Comparison of ENCODE assay signal across 9 cellular contexts in the genomic region with DNA sequence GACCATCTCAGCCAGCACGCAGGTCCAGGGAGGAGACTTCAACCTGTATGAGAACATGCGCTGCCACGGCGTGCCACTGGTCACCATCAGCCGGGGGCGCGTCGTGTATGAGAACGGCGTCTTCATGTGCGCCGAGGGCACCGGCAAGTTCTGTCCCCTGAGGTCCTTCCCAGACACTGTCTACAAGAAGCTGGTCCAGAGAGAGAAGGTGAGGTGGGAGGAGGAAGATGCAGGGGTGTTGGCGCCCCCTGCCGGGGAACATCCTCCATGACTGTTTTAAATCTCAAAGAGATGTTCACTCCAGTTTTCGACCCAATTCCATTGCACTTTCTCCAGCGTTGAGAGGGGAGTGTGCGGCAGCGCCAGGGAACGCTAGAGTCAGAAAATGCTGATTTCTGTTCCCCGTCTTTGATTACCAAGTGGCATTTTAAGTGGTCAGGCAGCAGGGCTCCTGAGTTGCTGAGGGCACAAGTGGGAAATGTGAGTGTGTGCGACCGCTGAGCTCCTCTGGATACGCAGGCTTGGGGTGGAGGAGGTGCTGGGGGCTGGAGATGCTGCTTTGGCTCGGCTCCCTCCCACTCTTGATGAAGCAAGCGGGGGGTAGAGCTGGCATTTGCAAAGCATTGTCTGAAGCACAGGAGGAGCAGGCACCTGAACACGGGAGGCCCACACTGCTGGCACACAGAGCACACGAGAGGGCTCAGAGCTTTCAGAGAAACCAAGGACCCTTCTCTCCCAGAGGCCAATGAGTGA. TPM values are rescaled to one million over a fixed set of nuclear protein-coding genes. Genes with fewer than 3 reads are reported as not detected.
DNase-seq lines count a peak whose midpoint lies in the region; ATAC-seq, FAIRE-seq and TF ChIP-seq lines count a peak whose summit lies in the region.
"Had no signal": no experiment of that assay in that cellular context is flagged by ENCODE, and none has a peak within 500 bp of the region (broad histone marks: within the 10 kb centered on the region; RNA-seq: fewer than 3 reads in every experiment).

No MANE protein-coding gene starts in this region.

- H3K36me3 ChIP-seq in CD8-positive, alpha-beta memory T cell (ENCODE audit: insufficient read depth, low read length) = no peaks in the 10 kb centered on the region
- no peaks in the 10 kb centered on the region for H3K36me3 ChIP-seq in pancreas
- H3K36me3 ChIP-seq in upper lobe of left lung = no peaks in the 10 kb centered on the region

- no peak for FAIRE-seq in pancreas (lab: Jason Lieb, UNC)

- CTCF ChIA-PET in CD8-positive, alpha-beta memory T cell (lab: Charles Lee) = interaction anchor here (0.9 to 6.6 kb wide), 6 partner anchors 10 to 96 kb away, joined by 3 to 35 read pairs (median 4); partner anchors contain the start of gene DPYSL5

- H3K9me3 ChIP-seq in CD8-positive, alpha-beta memory T cell (ENCODE audit: low read length) = no peaks in the 10 kb centered on the region
- no peaks in the 10 kb centered on the region for H3K9me3 ChIP-seq in pancreas
- no peaks in the 10 kb centered on the region for H3K9me3 ChIP-seq in upper lobe of left lung

- peak overlapping the region in 1 of 8 donors; percentile 61 for H3K27ac Mint-ChIP-seq in CD8-positive, alpha-beta memory T cell

- H3K27ac ChIP-seq in CD8-positive, alpha-beta memory T cell (ENCODE audit: low read depth, low read length) = no peak overlapping the region
- no peak overlapping the region for H3K27ac ChIP-seq in HL-60 (replicated peaks)
- no peak overlapping the region for H3K27ac ChIP-seq in pancreas
- no peak overlapping the region for H3K27ac ChIP-seq in upper lobe of left lung
- H3K27ac ChIP-seq: SK-N-MC had no signal

- TF ChIP-seq POLR2A in upper lobe of left lung (IDR thresholded peaks at IDR 0.05) = no peak

- H3K9me3 Mint-ChIP-seq in CD8-positive, alpha-beta memory T cell = no peaks in the 10 kb centered on the region

- TF ChIP-seq CTCF in HL-60 (IDR thresholded peaks at IDR 0.05; ENCODE audit: insufficient read depth, low read length) (peak; percentile 71), pancreas (IDR thresholded peaks at IDR 0.05) (peak; percentile 72 to 86 (median 82)), upper lobe of left lung (IDR thresholded peaks at IDR 0.05) (peak; percentile 56 to 81 (median 75))

- no peaks in the 10 kb centered on the region for H3K27me3 ChIP-seq in CD8-positive, alpha-beta memory T cell (ENCODE audit: insufficient read depth, low read length, poor library complexity, severe bottlenecking)
- H3K27me3 ChIP-seq in HL-60 (ENCODE audit: insufficient read depth, poor library complexity, severe bottlenecking) = peaks cover 3% of the 10 kb centered on the region
- no peaks in the 10 kb centered on the region for H3K27me3 ChIP-seq in pancreas
- H3K27me3 ChIP-seq in upper lobe of left lung = no peaks in the 10 kb centered on the region

- no peaks in the 10 kb centered on the region for H3K4me1 ChIP-seq in CD8-positive, alpha-beta memory T cell (ENCODE audit: insufficient read depth, low read length)
- peaks cover 0 to 5% (median 4%) of the 10 kb centered on the region in 3 donors for H3K4me1 ChIP-seq in pancreas
- peaks cover 0 to 9% (median 6%) of the 10 kb centered on the region in 4 donors for H3K4me1 ChIP-seq in upper lobe of left lung

- intact Hi-C loops in pancreas (cut with DNase I) = loop anchor here in 2 of 3 donors (2.0 to 5.0 kb wide), 2 partner anchors 95 to 98 kb away; partner anchors contain the start of gene DPYSL5 (in 1 of the 2)

- 22 to 24% methylated on average over 28 of the region's 28 CpGs for WGBS in pancreas, 2 donors
- 27 to 31% methylated on average over 17 to 28 of the region's 28 CpGs for WGBS in upper lobe of left lung, 2 donors

- no peak overlapping the region for H3K4me3 Mint-ChIP-seq in CD8-positive, alpha-beta memory T cell

- H3K4me1 Mint-ChIP-seq in CD8-positive, alpha-beta memory T cell = peaks cover 0 to 4% (median 3%) of the 10 kb centered on the region in 3 donors

- POLR2A ChIA-PET in CD8-positive, alpha-beta memory T cell (lab: Charles Lee) = no interaction called here

- peak; percentile 30 to 62 (median 38) for DNase-seq in CD8-positive, alpha-beta memory T cell
- DNase-seq in HL-60 (ENCODE audit: low read depth in 1 of 2, low spot score in 1 of 2) (peak; percentile 36 to 62), RPMI8226 (peak; percentile 65), glomerular visceral epithelial cell (ENCODE audit: extremely low spot score) (peak; percentile 46), pancreas (peak in 5 of 6 donors; percentile 36 to 83 (median 55)), upper lobe of left lung (peak in 1 of 2 donors; percentile 62)
- DNase-seq in activated naive CD4-positive, alpha-beta T cell (lab: John Stamatoyannopoulos, UW) = peak; percentile 22 to 49 (median 26)

- no peak overlapping the region for H3K4me3 ChIP-seq in CD8-positive, alpha-beta memory T cell (ENCODE audit: low read length)
- H3K4me3 ChIP-seq in HL-60 (replicated peaks; ENCODE audit: insufficient read depth, low read length) (no peak overlapping the region), pancreas (no peak overlapping the region), upper lobe of left lung (no peak overlapping the region)
- H3K4me3 ChIP-seq: SK-N-MC had no signal

- no peak for TF ChIP-seq EP300 in upper lobe of left lung (IDR thresholded peaks at IDR 0.05)

- H3K36me3 Mint-ChIP-seq in CD8-positive, alpha-beta memory T cell = no peaks in the 10 kb centered on the region

- ATAC-seq in pancreas (peak; percentile 36 to 67 (median 64)), upper lobe of left lung (ENCODE audit: low FRiP score in 2 of 2) (peak in 1 of 2 donors; percentile 77), HG03095 (IDR thresholded peaks at IDR 0.05; ENCODE audit: unreplicated experiment) (no peak)

- peaks cover 14 to 21% of the 10 kb centered on the region in 2 donors for H3K27me3 Mint-ChIP-seq in CD8-positive, alpha-beta memory T cell

RNA-seq across cellular contexts. Expression of gene MAPRE3, which starts 27.7 kb away (rescaled TPM):
- 1 to 10 TPM; 2.4 to 3.0 TPM for total RNA-seq in CD8-positive, alpha-beta memory T cell
- 2.0 TPM for polyA plus RNA-seq in CD8-positive, alpha-beta memory T cell
- total RNA-seq in pancreas (10 to 100 TPM in 2 of 6 donors, 1 to 10 TPM in 4; 4.7 to 10.9 (median 8.2) TPM), upper lobe of left lung (10 to 100 TPM; 13.5 to 61.8 (median 20.1) TPM)
- 10 to 100 TPM; 35.7 to 56.8 TPM for polyA plus RNA-seq in pancreas
